In genomic region chr15:52256930-52257733, GRCh38 we compare ENCODE assay signal across 8 cellular contexts. TPM values are rescaled to one million over a fixed set of nuclear protein-coding genes. Genes with fewer than 3 reads are reported as not detected.
DNase-seq lines count a peak whose midpoint lies in the region; ATAC-seq and TF ChIP-seq lines count a peak whose summit lies in the region.

No MANE protein-coding gene starts in this region.

- peak overlapping the region; percentile 64 for H3K4me2 ChIP-seq in Karpas-422 (ENCODE audit: low read depth, low read length, poor library complexity, severe bottlenecking)
- H3K4me2 ChIP-seq in neuronal stem cell (ENCODE audit: insufficient read depth, low read length, poor library complexity, severe bottlenecking): no peak overlapping the region

- peak overlapping the region; percentile 15 for H3K18ac ChIP-seq in neuronal stem cell (ENCODE audit: low read length)

- no peak for TF ChIP-seq POLR2A in breast epithelium (IDR thresholded peaks at IDR 0.05)

- intact Hi-C loops in breast epithelium (cut with DNase I; ENCODE audit: low total_unique reads) (loop anchor here (2.0 kb wide), 1 partner anchor 32 kb away; no protein-coding TSS in a partner anchor), mucosa of descending colon (cut with DNase I, micrococcal nuclease) (loop anchor here (5.0 to 10.0 kb wide), 2 partner anchors 475 to 478 kb away; no protein-coding TSS in a partner anchor)

- no peak overlapping the region for H2AFZ ChIP-seq in Karpas-422 (ENCODE audit: low read length)
- peak overlapping the region; percentile 79 for H2AFZ ChIP-seq in neuronal stem cell (ENCODE audit: low read length)

- H3K4me1 ChIP-seq in Karpas-422 (ENCODE audit: low read length) (peaks cover 31% of the 10 kb centered on the region), breast epithelium (no peaks in the 10 kb centered on the region), neuronal stem cell (ENCODE audit: control insufficient read depth in 2 of 2, insufficient read depth in 1 of 2, low read depth in 1 of 2, low read length in 2 of 2) (peaks cover 25% of the 10 kb centered on the region in 2 donors), mucosa of descending colon (ENCODE audit: low read depth) (peaks cover 1% of the 10 kb centered on the region)

- H2BK5ac ChIP-seq in neuronal stem cell (ENCODE audit: low read length): no peak overlapping the region

- H3K27me3 ChIP-seq in Karpas-422 (ENCODE audit: low read length): no peaks in the 10 kb centered on the region
- H3K27me3 ChIP-seq in breast epithelium: no peaks in the 10 kb centered on the region
- no peaks in the 10 kb centered on the region for H3K27me3 ChIP-seq in neuronal stem cell (ENCODE audit: control insufficient read depth in 3 of 3, insufficient read depth in 3 of 3, low read depth in 1 of 3, low read length in 3 of 3)

- no peaks in the 10 kb centered on the region for H3K79me1 ChIP-seq in neuronal stem cell (ENCODE audit: low read depth, low read length)

- no peak for ATAC-seq in HG03378 (IDR thresholded peaks at IDR 0.05; ENCODE audit: unreplicated experiment)
- ATAC-seq in mucosa of descending colon: no peak
- ATAC-seq in GM21423 (IDR thresholded peaks at IDR 0.05; ENCODE audit: unreplicated experiment): no peak

- H2BK12ac ChIP-seq in neuronal stem cell (ENCODE audit: low read length): no peak overlapping the region

- H3K36me3 ChIP-seq in Karpas-422 (ENCODE audit: insufficient read depth, low read length): no peaks in the 10 kb centered on the region
- no peaks in the 10 kb centered on the region for H3K36me3 ChIP-seq in breast epithelium
- H3K36me3 ChIP-seq in neuronal stem cell (replicated peaks in 1 of 2; ENCODE audit: control insufficient read depth in 2 of 2, insufficient read depth in 2 of 2, low read length in 2 of 2): peaks cover 9 to 11% of the 10 kb centered on the region in 2 donors
- no peaks in the 10 kb centered on the region for H3K36me3 ChIP-seq in mucosa of descending colon (ENCODE audit: low read depth)

- no peak overlapping the region for H4K91ac ChIP-seq in neuronal stem cell (ENCODE audit: low read depth, low read length, poor library complexity)

- H3K79me2 ChIP-seq in Karpas-422 (ENCODE audit: low read length): no peaks in the 10 kb centered on the region

- H3K23ac ChIP-seq in neuronal stem cell (ENCODE audit: low read depth, low read length, poor library complexity): no peak overlapping the region

- no peaks in the 10 kb centered on the region for H3K9me2 ChIP-seq in Karpas-422 (replicated peaks; ENCODE audit: insufficient read depth, low read length)

- no peak overlapping the region for H2BK120ac ChIP-seq in neuronal stem cell (ENCODE audit: low read depth, low read length)

- WGBS in neuronal stem cell (ENCODE audit: extremely low coverage in 2 of 2, insufficient read length in 2 of 2, insufficient replicate concordance in 1 of 2), 2 donors: no CpG with 5 or more reads among the region's 10 CpGs

- H3K4ac ChIP-seq in neuronal stem cell (ENCODE audit: low read length): no peak overlapping the region

- H3K14ac ChIP-seq in neuronal stem cell (ENCODE audit: low read length): no peak overlapping the region

- H4K20me1 ChIP-seq in Karpas-422 (ENCODE audit: insufficient read depth, low read depth, low read length): no peaks in the 10 kb centered on the region

- H3K9ac ChIP-seq in Karpas-422 (ENCODE audit: low read length) (peak overlapping the region; percentile 27; the same call in 1 of the 2 replicates), neuronal stem cell (ENCODE audit: low read depth, low read length, poor library complexity) (no peak overlapping the region)

- H3K4me3 ChIP-seq in Karpas-422 (ENCODE audit: low read length): peak overlapping the region; percentile 39; the same call in 1 of the 2 replicates
- no peak overlapping the region for H3K4me3 ChIP-seq in breast epithelium
- no peak overlapping the region for H3K4me3 ChIP-seq in neuronal stem cell (ENCODE audit: low read length in 2 of 2)
- no peak overlapping the region for H3K4me3 ChIP-seq in mucosa of descending colon

- DNase-seq in DMS 273 (lab: John Stamatoyannopoulos, UW; ENCODE audit: unreplicated experiment): peak; percentile 49
- no peak for DNase-seq in Karpas-422
- no peak for DNase-seq in breast epithelium (ENCODE audit: low spot score in 2 of 2)
- DNase-seq in neuronal stem cell (ENCODE audit: low spot score): no peak
- no peak for DNase-seq in mucosa of descending colon
- no peak for DNase-seq in HuH-7 (ENCODE audit: low spot score)

- H3K9me3 ChIP-seq in Karpas-422 (ENCODE audit: low read length): no peaks in the 10 kb centered on the region
- H3K9me3 ChIP-seq in breast epithelium: no peaks in the 10 kb centered on the region
- H3K9me3 ChIP-seq in neuronal stem cell (replicated peaks in 1 of 2; ENCODE audit: control insufficient read depth in 2 of 2, insufficient read depth in 1 of 2, low read depth in 1 of 2, low read length in 2 of 2): no peaks in the 10 kb centered on the region
- H3K9me3 ChIP-seq in mucosa of descending colon: no peaks in the 10 kb centered on the region

- H3K27ac ChIP-seq in Karpas-422 (ENCODE audit: low read length): no peak overlapping the region
- peak overlapping the region; percentile 8 to 12 for H3K27ac ChIP-seq in breast epithelium
- peak overlapping the region; percentile 37 for H3K27ac ChIP-seq in neuronal stem cell (replicated peaks; ENCODE audit: low read length)

- no peak overlapping the region for H2BK15ac ChIP-seq in neuronal stem cell (ENCODE audit: low read length)

- H2AK5ac ChIP-seq in neuronal stem cell (ENCODE audit: low read depth, low read length): no peak overlapping the region

- H4K8ac ChIP-seq in neuronal stem cell (ENCODE audit: low read depth, low read length): no peak overlapping the region

- TF ChIP-seq CTCF in breast epithelium (IDR thresholded peaks at IDR 0.05): no peak
- no peak for TF ChIP-seq CTCF in mucosa of descending colon (IDR thresholded peaks at IDR 0.05)

RNA-seq across cellular contexts. Expression of gene MYO5C, which starts 38.5 kb away (rescaled TPM):
- total RNA-seq in Karpas-422 (2014; rRNA removed; shearing (Covaris generic); ENCODE audit: low replicate concordance): 0.22 and 0.58 TPM in 2 replicates
- total RNA-seq in breast epithelium: 10 to 100 TPM; 16.6 to 71.3 (median 51.5) TPM
- polyA plus RNA-seq in neuronal stem cell (2013, experiment 1 of 2): 4.4 TPM
- polyA plus RNA-seq in neuronal stem cell (2013, experiment 2 of 2): 4.4 TPM
- 10 to 100 TPM; 46.6 to 90.0 (median 81.6) TPM for total RNA-seq in mucosa of descending colon

Comparison
In these comparisons a context has a peak if more than half of its experiments do, and no peak if none do; other contexts are left out.
1. RNA of gene MYO5C, which starts 38.5 kb away (total RNA-seq): 46.6 to 90.0 TPM in mucosa of descending colon and 16.6 to 71.3 TPM in breast epithelium; 0.22 to 0.58 TPM in Karpas-422; every median in the first group is over 10 times any median in the second.